In the genomic region with DNA sequence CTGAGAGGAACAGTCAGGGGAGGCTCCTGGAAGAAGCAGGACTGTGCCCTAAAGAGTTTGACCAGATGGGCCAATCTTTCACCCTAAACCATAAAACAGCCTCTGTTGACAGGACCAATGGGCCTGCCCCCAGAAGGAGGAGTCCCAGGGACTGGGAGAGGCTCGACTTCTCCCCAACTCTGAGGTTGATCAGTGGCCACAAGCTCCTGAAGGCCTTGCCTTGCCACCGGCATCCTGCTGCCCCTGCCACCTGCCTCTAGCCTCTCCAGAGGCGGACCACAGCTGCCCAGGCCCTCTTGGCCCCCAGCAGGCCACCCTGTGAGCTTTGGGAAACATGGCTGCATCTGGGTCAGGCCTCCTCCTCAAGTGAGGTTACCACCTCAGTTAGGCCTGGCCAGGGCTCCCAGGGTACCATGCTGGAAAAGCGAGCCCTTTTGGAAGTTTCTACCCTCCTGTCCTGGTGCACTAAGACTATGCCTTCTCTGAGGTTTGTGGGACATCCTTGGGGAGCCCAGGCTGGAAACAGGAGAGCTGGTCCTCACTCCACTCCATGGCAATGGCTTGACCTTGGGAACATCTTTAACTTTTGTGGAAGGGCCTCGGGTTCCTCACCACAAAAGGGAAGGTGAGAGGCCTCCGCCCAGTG, we compare ENCODE assay signal across 19 cellular contexts. TPM values are rescaled to one million over a fixed set of nuclear protein-coding genes. Genes with fewer than 3 reads are reported as not detected.
DNase-seq lines count a peak whose midpoint lies in the region; ATAC-seq and TF ChIP-seq lines count a peak whose summit lies in the region.
"Had no signal": no experiment of that assay in that cellular context is flagged by ENCODE, and none has a peak within 500 bp of the region (broad histone marks: within the 10 kb centered on the region; RNA-seq: fewer than 3 reads in every experiment).

No MANE protein-coding gene starts in this region.

- TF ChIP-seq CTCF in natural killer cell (IDR thresholded peaks at IDR 0.05) (no peak), endodermal cell (conservative IDR thresholded peaks at IDR 0.05) (no peak), psoas muscle (IDR thresholded peaks at IDR 0.05) (no peak)

- H3K4me1 Mint-ChIP-seq in natural killer cell (peaks cover 10 to 18% of the 10 kb centered on the region in 2 donors), endodermal cell (peaks cover 34% of the 10 kb centered on the region)
- H3K4me1 Mint-ChIP-seq in natural killer cell treated with Interleukin-12 subunit alpha and Interleukin-12 subunit beta and Interleukin-15 and Interleukin-18, amount 100 ng/mL, for 72 hours (ENCODE audit: low read depth in 2 of 2) = peaks cover 10 to 13% of the 10 kb centered on the region in 2 donors

- H3K4me1 ChIP-seq in endodermal cell (ENCODE audit: control insufficient read depth, insufficient read depth, low read length) = peaks cover 3% of the 10 kb centered on the region
- H3K4me1 ChIP-seq in psoas muscle = peaks cover 8% of the 10 kb centered on the region

- ATAC-seq in natural killer cell (no peak), GM21528 (IDR thresholded peaks at IDR 0.05; ENCODE audit: low FRiP score, unreplicated experiment) (no peak), HG02798 (IDR thresholded peaks at IDR 0.05; ENCODE audit: poor library complexity, unreplicated experiment) (no peak), psoas muscle (no peak)
- no peak for ATAC-seq in natural killer cell treated with Interleukin-12 subunit alpha and Interleukin-12 subunit beta and Interleukin-15 and Interleukin-18, amount 100 ng/mL, for 72 hours
- ATAC-seq: gastrocnemius medialis; stimulated activated naive B cell treated with anti-CD40 and anti-IgM and Interleukin-4, amounts not matched to agents 10 μg/mL and 1 μg/mL and 100 μg/mL, for 72 hours; WTC11 had no signal

- H3K9me3 Mint-ChIP-seq in natural killer cell (no peaks in the 10 kb centered on the region), endodermal cell (no peaks in the 10 kb centered on the region)
- no peaks in the 10 kb centered on the region for H3K9me3 Mint-ChIP-seq in natural killer cell treated with Interleukin-12 subunit alpha and Interleukin-12 subunit beta and Interleukin-15 and Interleukin-18, amount 100 ng/mL, for 72 hours
- H3K9me3 Mint-ChIP-seq: memory B cell; stimulated activated naive B cell treated with anti-CD40 and anti-IgM and Interleukin-4, amounts not matched to agents 10 μg/mL and 1 μg/mL and 100 μg/mL, for 72 hours; WTC11 had no signal

- DNase-seq in natural killer cell = peak; percentile 4
- DNase-seq in natural killer cell treated with Interleukin-12 subunit alpha and Interleukin-12 subunit beta and Interleukin-15 and Interleukin-18, amount 100 ng/mL, for 72 hours (ENCODE audit: low spot score) = no peak
- peak; percentile 50 for DNase-seq in endodermal cell
- peak; percentile 61 for DNase-seq in posterior vena cava (ENCODE audit: low spot score)
- DNase-seq in NCI-H226 = no peak
- no peak for DNase-seq in psoas muscle
- DNase-seq: cerebellar nuclear complex; gastrocnemius medialis; IMR-90; NCI-H2081 treated with DMSO at 0.1 percent for 48 hours; NCI-H69; PC-9; stimulated activated naive B cell treated with anti-CD40 and anti-IgM and Interleukin-4, amounts not matched to agents 10 μg/mL and 1 μg/mL and 100 μg/mL, for 72 hours had no signal

- H3K27ac Mint-ChIP-seq in natural killer cell = no peak overlapping the region
- H3K27ac Mint-ChIP-seq in natural killer cell treated with Interleukin-12 subunit alpha and Interleukin-12 subunit beta and Interleukin-15 and Interleukin-18, amount 100 ng/mL, for 72 hours = no peak overlapping the region
- no peak overlapping the region for H3K27ac Mint-ChIP-seq in endodermal cell
- H3K27ac Mint-ChIP-seq: memory B cell; stimulated activated naive B cell treated with anti-CD40 and anti-IgM and Interleukin-4, amounts not matched to agents 10 μg/mL and 1 μg/mL and 100 μg/mL, for 72 hours; WTC11 had no signal

- WGBS in endodermal cell (ENCODE audit: insufficient coverage in 1 of 2, insufficient read length in 1 of 2), 2 experiments = 88 to 92% methylated on average over 4 to 6 of the region's 6 CpGs
- whole genome bisulfite sequencing in psoas muscle, 3 donors = 89 to 91% (median 90%) methylated on average over 6 of the region's 6 CpGs

- no peak overlapping the region for H3K4me3 Mint-ChIP-seq in natural killer cell
- no peak overlapping the region for H3K4me3 Mint-ChIP-seq in natural killer cell treated with Interleukin-12 subunit alpha and Interleukin-12 subunit beta and Interleukin-15 and Interleukin-18, amount 100 ng/mL, for 72 hours
- H3K4me3 Mint-ChIP-seq in endodermal cell = no peak overlapping the region
- H3K4me3 Mint-ChIP-seq: memory B cell; stimulated activated naive B cell treated with anti-CD40 and anti-IgM and Interleukin-4, amounts not matched to agents 10 μg/mL and 1 μg/mL and 100 μg/mL, for 72 hours; WTC11 had no signal

- H3K36me3 Mint-ChIP-seq in natural killer cell = no peaks in the 10 kb centered on the region
- H3K36me3 Mint-ChIP-seq in natural killer cell treated with Interleukin-12 subunit alpha and Interleukin-12 subunit beta and Interleukin-15 and Interleukin-18, amount 100 ng/mL, for 72 hours = no peaks in the 10 kb centered on the region
- no peaks in the 10 kb centered on the region for H3K36me3 Mint-ChIP-seq in endodermal cell (ENCODE audit: low read depth)
- H3K36me3 Mint-ChIP-seq: stimulated activated naive B cell treated with anti-CD40 and anti-IgM and Interleukin-4, amounts not matched to agents 10 μg/mL and 1 μg/mL and 100 μg/mL, for 72 hours; WTC11 had no signal

- H3K4me3 ChIP-seq in endodermal cell (ENCODE audit: low read length) (no peak overlapping the region), psoas muscle (no peak overlapping the region)
- H3K4me3 ChIP-seq: gastrocnemius medialis, PC-9, smooth muscle cell had no signal

- H3K27me3 Mint-ChIP-seq in natural killer cell (ENCODE audit: low read depth in 2 of 2) = peaks cover 34 to 43% of the 10 kb centered on the region in 2 donors
- H3K27me3 Mint-ChIP-seq in natural killer cell treated with Interleukin-12 subunit alpha and Interleukin-12 subunit beta and Interleukin-15 and Interleukin-18, amount 100 ng/mL, for 72 hours = peaks cover 37 to 50% of the 10 kb centered on the region in 2 donors
- peaks cover 27% of the 10 kb centered on the region for H3K27me3 Mint-ChIP-seq in endodermal cell (ENCODE audit: insufficient read depth)

- H3K27me3 ChIP-seq in endodermal cell (ENCODE audit: control insufficient read depth, insufficient read depth, low read length, poor library complexity, severe bottlenecking) (peaks cover 30% of the 10 kb centered on the region), psoas muscle (ENCODE audit: insufficient read depth in 3 of 3, low read length in 2 of 3) (peaks cover 0 to 38% (median 11%) of the 10 kb centered on the region in 3 donors)

- no peaks in the 10 kb centered on the region for H3K9me3 ChIP-seq in endodermal cell (ENCODE audit: control insufficient read depth, low read length)
- H3K9me3 ChIP-seq in psoas muscle = no peaks in the 10 kb centered on the region
- H3K9me3 ChIP-seq: gastrocnemius medialis had no signal

- H3K9ac ChIP-seq in endodermal cell (ENCODE audit: extremely low read depth, low read length, poor library complexity, severe bottlenecking) = no peak overlapping the region

- H3K27ac ChIP-seq in endodermal cell (ENCODE audit: low read depth, low read length) = no peak overlapping the region
- no peak overlapping the region for H3K27ac ChIP-seq in psoas muscle
- H3K27ac ChIP-seq: epithelial cell of prostate, gastrocnemius medialis had no signal

- H3K36me3 ChIP-seq in endodermal cell (ENCODE audit: control insufficient read depth, insufficient read depth, low read length) (no peaks in the 10 kb centered on the region), psoas muscle (ENCODE audit: insufficient read depth in 1 of 2, low read depth in 1 of 2) (no peaks in the 10 kb centered on the region)
- H3K36me3 ChIP-seq: gastrocnemius medialis had no signal

- intact Hi-C loops in natural killer cell (cut with micrococcal nuclease) = no loop called here
- intact Hi-C loops in posterior vena cava (cut with DNase I) = no loop called here
- intact Hi-C loops in psoas muscle (cut with DNase I) = no loop called here

RNA-seq across cellular contexts. Expression of a gene that starts 2.9 kb away (rescaled TPM):
- 1 to 10 TPM; 2.3 to 3.1 (median 2.4) TPM for total RNA-seq in natural killer cell
- total RNA-seq in natural killer cell treated with Interleukin-12 subunit alpha and Interleukin-12 subunit beta and Interleukin-15 and Interleukin-18, amount 100 ng/mL, for 72 hours = under 1 TPM in 1 of 2 donors, not detected in 1; 0.69 TPM
- total RNA-seq in endodermal cell = 10 to 100 TPM; 12.9 to 14.7 TPM
- polyA plus RNA-seq in endodermal cell (2013, experiment 1 of 2) = 2.2 TPM
- polyA plus RNA-seq in endodermal cell (2013, experiment 2 of 2) = 1.4 TPM
- 1 to 10 TPM; 1.3 to 2.2 TPM for total RNA-seq in posterior vena cava
- 1 to 10 TPM in 2 of 4 donors, under 1 TPM in 2; 0.37 to 1.8 (median 1.0) TPM for total RNA-seq in psoas muscle
- under 1 TPM; 0.28 to 0.95 (median 0.69) TPM for polyA plus RNA-seq in psoas muscle
- total RNA-seq: IMR-90 had no signal
- polyA plus RNA-seq: IMR-90 had no signal

Comparison
In these comparisons a context has a peak if more than half of its experiments do, and no peak if none do; other contexts are left out.
1. DNase-seq: peak in natural killer cell (single experiment), endodermal cell (single experiment) and posterior vena cava (single experiment); none in natural killer cell treated with Interleukin-12 subunit alpha and Interleukin-12 subunit beta and Interleukin-15 and Interleukin-18, amount 100 ng/mL, for 72 hours (single experiment), NCI-H226 (single experiment) and psoas muscle (0 of 2).